18 cellular contexts compared by ENCODE assay signal in genomic region chr12:133023566-133023965, GRCh38.
"Had no signal": no experiment of that assay in that cellular context is flagged by ENCODE, and none has a peak within 500 bp of the region (broad histone marks: within the 10 kb centered on the region; RNA-seq: fewer than 3 reads in every experiment).

No MANE protein-coding gene starts in this region.

- ATAC-seq: left lobe of liver; naive thymus-derived CD8-positive, alpha-beta T cell; pancreas had no signal

- DNase-seq: activated CD4-positive, alpha-beta T cell treated with anti-CD3 and anti-CD28 coated beads for 1 hour; activated CD4-positive, alpha-beta T cell treated with anti-CD3 and anti-CD28 coated beads, Interleukin-2, amount 50 U/mL, for 4 hours; activated naive CD4-positive, alpha-beta T cell treated with Interleukin-2 at 50 U/mL for 16 hours; activated T-cell treated with anti-CD3 and anti-CD28 coated beads for 4 hours; aorta; dorsolateral prefrontal cortex; endodermal cell; erythroblast; mesenchymal stem cell; naive thymus-derived CD8-positive, alpha-beta T cell; pancreas; stimulated activated CD4-positive, alpha-beta T cell treated with anti-CD3 and anti-CD28 coated beads, Interleukin-4, amount 100 ng/mL, for 1 hour; stimulated activated naive CD4-positive, alpha-beta T cell; uterus had no signal

- H3K36me3 ChIP-seq: breast epithelium, pancreas, uterus had no signal

- H3K27ac ChIP-seq: breast epithelium, pancreas, tibial nerve, uterus, VCaP had no signal

- H3K4me3 ChIP-seq: breast epithelium, dorsolateral prefrontal cortex, pancreas, tibial nerve, uterus had no signal

- H3K27me3 ChIP-seq: breast epithelium, dorsolateral prefrontal cortex, pancreas, tibial nerve, uterus had no signal
